8 cellular contexts compared by ENCODE assay signal in the genomic region with DNA sequence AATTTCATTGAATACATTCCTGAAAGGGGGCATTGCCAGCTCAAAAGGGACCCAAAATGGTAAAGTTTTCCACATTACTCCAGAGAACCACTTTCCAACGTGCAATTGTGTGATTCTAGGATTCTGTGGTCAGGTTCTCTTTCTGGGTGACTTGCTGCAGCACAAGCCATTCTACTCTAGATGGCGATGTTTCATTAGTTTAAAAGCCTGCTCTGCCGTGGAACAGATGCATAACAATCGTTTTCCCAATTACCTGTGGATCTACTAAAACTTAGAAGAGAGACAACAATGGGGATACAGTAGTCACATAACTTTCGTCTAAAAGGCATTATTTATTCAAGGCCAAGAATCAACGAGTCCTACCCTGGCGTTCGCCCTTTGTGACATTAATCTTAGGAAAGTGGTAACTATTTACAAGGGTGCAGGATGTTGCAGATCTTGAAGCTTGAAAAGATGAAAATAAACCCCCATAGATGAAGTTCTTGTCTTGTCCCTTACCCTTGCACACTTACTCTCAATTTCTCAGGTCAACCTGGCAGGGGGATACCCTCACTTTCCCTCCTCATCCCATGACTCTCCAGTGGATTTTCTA.
DNase-seq lines count a peak whose midpoint lies in the region; ATAC-seq and TF ChIP-seq lines count a peak whose summit lies in the region.
"Had no signal": no experiment of that assay in that cellular context is flagged by ENCODE, and none has a peak within 500 bp of the region (broad histone marks: within the 10 kb centered on the region; RNA-seq: fewer than 3 reads in every experiment).

No MANE protein-coding gene starts in this region.

- H3K4me1 ChIP-seq in gastroesophageal sphincter (no peaks in the 10 kb centered on the region), prostate gland (replicated peaks) (no peaks in the 10 kb centered on the region)

- ATAC-seq in GM21528 (IDR thresholded peaks at IDR 0.05; ENCODE audit: low FRiP score, unreplicated experiment) = peak; percentile 60
- ATAC-seq in T-helper 17 cell = no peak
- ATAC-seq in gastroesophageal sphincter = no peak

- H3K36me3 ChIP-seq in gastroesophageal sphincter (no peaks in the 10 kb centered on the region), prostate gland (no peaks in the 10 kb centered on the region)

- no peaks in the 10 kb centered on the region for H3K4me1 Mint-ChIP-seq in T-helper 17 cell

- H3K36me3 Mint-ChIP-seq in T-helper 17 cell (ENCODE audit: low read depth) = no peaks in the 10 kb centered on the region

- H3K27me3 Mint-ChIP-seq in T-helper 17 cell = peaks cover 64% of the 10 kb centered on the region

- intact Hi-C loops in prostate gland (cut with DNase I) = loop anchor here (5.0 kb wide), 1 partner anchor 1114 kb away; no protein-coding TSS in a partner anchor

- no peak for TF ChIP-seq POLR2A in NB4 (IDR thresholded peaks at IDR 0.05; ENCODE audit: extremely low read depth, insufficient read length)
- TF ChIP-seq POLR2A in gastroesophageal sphincter (IDR thresholded peaks at IDR 0.05) = no peak
- TF ChIP-seq POLR2A in prostate gland (IDR thresholded peaks at IDR 0.05) = no peak

- peak; percentile 76 for TF ChIP-seq CTCF in NB4 (IDR thresholded peaks at IDR 0.05; ENCODE audit: low read depth, low read length)
- TF ChIP-seq CTCF in gastroesophageal sphincter (IDR thresholded peaks at IDR 0.05) = peak; percentile 14 to 72 (median 54)
- peak; percentile 17 to 63 (median 40) for TF ChIP-seq CTCF in prostate gland (IDR thresholded peaks at IDR 0.05)

- H3K9me3 ChIP-seq in T-helper 17 cell (ENCODE audit: control insufficient read depth, low read length, poor library complexity, severe bottlenecking) (no peaks in the 10 kb centered on the region), gastroesophageal sphincter (no peaks in the 10 kb centered on the region), prostate gland (no peaks in the 10 kb centered on the region)

- DNase-seq in ELF-1 (ENCODE audit: low read depth, low spot score) (peak; percentile 43), NB4 (ENCODE audit: low read depth) (peak; percentile 51), T-helper 17 cell (no peak), prostate gland (ENCODE audit: low spot score) (peak; percentile 5)
- no peak for DNase-seq in stimulated activated CD4-positive, alpha-beta T cell treated with anti-CD3 and anti-CD28 coated beads, Interleukin-1b, Interleukin-23, amount 100 ng/mL, for 48 hours

- H3K4me3 Mint-ChIP-seq in T-helper 17 cell = no peak overlapping the region

- peak overlapping the region; percentile 37 for H3K27ac Mint-ChIP-seq in T-helper 17 cell

- H3K27me3 ChIP-seq in gastroesophageal sphincter = peaks cover 24% of the 10 kb centered on the region
- no peaks in the 10 kb centered on the region for H3K27me3 ChIP-seq in prostate gland (replicated peaks; ENCODE audit: insufficient read depth)

- TF ChIP-seq EP300 in gastroesophageal sphincter (IDR thresholded peaks at IDR 0.05) = no peak

- H3K27ac ChIP-seq in gastroesophageal sphincter = no peak overlapping the region
- no peak overlapping the region for H3K27ac ChIP-seq in prostate gland
- H3K27ac ChIP-seq: skin epidermis had no signal

- no peak overlapping the region for H3K4me3 ChIP-seq in NB4 (ENCODE audit: low read depth, low read length)
- H3K4me3 ChIP-seq in gastroesophageal sphincter = no peak overlapping the region
- H3K4me3 ChIP-seq in prostate gland = no peak overlapping the region
- H3K4me3 ChIP-seq: skin epidermis had no signal

- WGBS in gastroesophageal sphincter (ENCODE audit: low coverage in 1 of 2), 2 donors = 0 to 13% methylated on average over 5 to 8 of the region's 8 CpGs
- 12% methylated on average over 8 of the region's 8 CpGs for WGBS in prostate gland

Comparison
In these comparisons a context has a peak if more than half of its experiments do, and no peak if none do; other contexts are left out.
1. DNase-seq: peak in ELF-1 (single experiment), NB4 (single experiment) and prostate gland (single experiment); none in T-helper 17 cell (0 of 3) and stimulated activated CD4-positive, alpha-beta T cell treated with anti-CD3 and anti-CD28 coated beads, Interleukin-1b, Interleukin-23, amount 100 ng/mL, for 48 hours (single experiment).
2. Peak in every context shown above with its lines, with median percentiles within 50 percentile points of each other: CTCF ChIP-seq.